Comparison of ENCODE assay signal across 24 cellular contexts in the genomic region with DNA sequence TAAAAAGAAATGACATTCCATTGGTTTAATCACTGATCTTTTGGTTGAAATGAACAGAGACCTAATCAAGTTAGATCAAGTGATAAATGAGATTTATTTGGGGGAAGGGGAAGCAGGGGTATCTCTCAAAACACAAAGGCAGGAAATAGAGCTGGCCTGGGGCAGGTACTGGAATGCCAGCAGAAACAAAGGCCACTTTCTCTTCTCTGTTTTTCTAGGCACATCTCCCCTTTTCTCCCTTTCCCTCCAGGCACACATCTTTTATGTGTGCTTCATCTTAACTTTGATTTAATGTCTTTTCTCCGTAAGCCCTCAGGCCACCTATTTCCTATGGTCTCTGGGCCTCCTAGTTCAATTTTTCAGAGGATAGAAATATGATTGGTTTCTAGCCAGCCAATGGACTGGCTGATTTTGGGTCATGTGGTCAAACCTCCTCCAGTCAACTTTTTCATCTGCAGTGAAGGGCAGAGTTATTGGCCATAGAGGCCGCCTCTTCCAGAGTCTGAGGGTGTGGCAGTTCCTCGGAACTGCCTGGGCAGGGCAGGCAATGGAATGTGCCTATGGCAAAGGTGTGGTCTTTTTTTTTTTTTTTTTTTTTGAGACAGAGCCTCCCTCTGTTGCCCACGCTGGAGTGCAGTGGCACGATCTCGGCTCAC. TPM values are rescaled to one million over a fixed set of nuclear protein-coding genes. Genes with fewer than 3 reads are reported as not detected.
DNase-seq lines count a peak whose midpoint lies in the region; ATAC-seq and TF ChIP-seq lines count a peak whose summit lies in the region.
"Had no signal": no experiment of that assay in that cellular context is flagged by ENCODE, and none has a peak within 500 bp of the region (broad histone marks: within the 10 kb centered on the region; RNA-seq: fewer than 3 reads in every experiment).

No MANE protein-coding gene starts in this region.

- TF ChIP-seq CTCF in foreskin keratinocyte (conservative IDR thresholded peaks at IDR 0.05): no peak
- TF ChIP-seq CTCF in colonic mucosa (IDR thresholded peaks at IDR 0.05): no peak
- TF ChIP-seq CTCF in stomach (IDR thresholded peaks at IDR 0.05): no peak

- intact Hi-C loops in colonic mucosa (cut with DNase I): no loop called here
- intact Hi-C loops in stomach (cut with DNase I; ENCODE audit: low total_unique reads): no loop called here

- TF ChIP-seq POLR2A in stomach (IDR thresholded peaks at IDR 0.05): no peak

- DNase-seq in A172 (ENCODE audit: low spot score): peak; percentile 49
- DNase-seq in HT-29 (ENCODE audit: low spot score): peak; percentile 10
- peak; percentile 95 for DNase-seq in SW480 (ENCODE audit: low spot score)
- DNase-seq in foreskin keratinocyte: peak; percentile 50 to 69
- no peak for DNase-seq in colonic mucosa
- DNase-seq in stomach: no peak
- DNase-seq: activated CD4-positive, alpha-beta T cell treated with anti-CD3 and anti-CD28 coated beads, Interleukin-2, amount 10 ng/mL, durations not matched to agents 24 days and 14 days; activated gamma-delta T cell; activated T-cell treated with anti-CD3 and anti-CD28 coated beads, Interleukin-2, amount 50 U/mL, for 24 hours; AML-193; caudate nucleus; CD4-positive, alpha-beta T cell; DMS153; HCEC 1CT; KG1; NCI-H1436 treated with DMSO at 0.1 percent for 48 hours; NCI-H2107; NCI-H446 treated with DMSO at 0.1 percent for 48 hours; NCI-H82; Right ventricle myocardium superior; stimulated activated naive CD8-positive, alpha-beta T cell treated with anti-CD3 and anti-CD28 coated beads, Interleukin-15, Interleukin-2, amounts not matched to agents 100 U/mL and 50 U/mL, for 24 hours had no signal

- ATAC-seq in foreskin keratinocyte (peak; percentile 41), GM19452 (IDR thresholded peaks at IDR 0.05; ENCODE audit: unreplicated experiment) (no peak), HG03095 (IDR thresholded peaks at IDR 0.05; ENCODE audit: unreplicated experiment) (no peak)
- ATAC-seq: stimulated activated naive CD8-positive, alpha-beta T cell treated with anti-CD3 and anti-CD28 coated beads, Interleukin-15, Interleukin-2, amounts not matched to agents 100 U/mL and 50 U/mL, for 24 hours had no signal

- H3K4me3 ChIP-seq in colonic mucosa (no peak overlapping the region), stomach (no peak overlapping the region)

- H3K36me3 ChIP-seq in colonic mucosa (no peaks in the 10 kb centered on the region), stomach (no peaks in the 10 kb centered on the region)

- 59 to 88% (median 70%) methylated on average over 6 of the region's 6 CpGs for WGBS in stomach, 5 donors

- H3K9ac ChIP-seq in colonic mucosa (ENCODE audit: low read depth in 2 of 2, low read length in 2 of 2): no peak overlapping the region

- H3K4me1 ChIP-seq in foreskin keratinocyte (peaks cover 12% of the 10 kb centered on the region), colonic mucosa (no peaks in the 10 kb centered on the region), stomach (no peaks in the 10 kb centered on the region)

- no peak for TF ChIP-seq EP300 in stomach (IDR thresholded peaks at IDR 0.05)

- H3K27ac ChIP-seq in foreskin keratinocyte: peak overlapping the region; percentile 27
- H3K27ac ChIP-seq in colonic mucosa: no peak overlapping the region
- H3K27ac ChIP-seq in stomach: no peak overlapping the region
- H3K27ac ChIP-seq: VCaP had no signal

- H3K27me3 ChIP-seq in foreskin keratinocyte (no peaks in the 10 kb centered on the region), colonic mucosa (no peaks in the 10 kb centered on the region), stomach (no peaks in the 10 kb centered on the region)

- H3K9me3 ChIP-seq in colonic mucosa: no peaks in the 10 kb centered on the region
- no peaks in the 10 kb centered on the region for H3K9me3 ChIP-seq in stomach

RNA-seq across cellular contexts. Expression of a gene that starts 58.9 kb away (rescaled TPM):
- total RNA-seq in A172 (2014; rRNA removed; shearing (Covaris generic)): 90.6 and 97.3 TPM in 2 replicates
- total RNA-seq in HT-29 (2014; rRNA removed; shearing (Covaris generic)): 73.6 and 81.5 TPM in 2 replicates
- total RNA-seq in foreskin keratinocyte: 42.4 and 46.4 TPM in 2 replicates
- polyA plus RNA-seq in foreskin keratinocyte: 37.8 and 45.6 TPM in 2 replicates
- 10 to 100 TPM; 44.0 to 48.4 TPM for total RNA-seq in colonic mucosa
- total RNA-seq in stomach: 10 to 100 TPM in 3 of 5 donors, 1 to 10 TPM in 2; 5.3 to 37.1 (median 35.8) TPM
- polyA plus RNA-seq in stomach: 10 to 100 TPM; 33.7 to 49.8 (median 39.8) TPM

Comparison
In these comparisons a context has a peak if more than half of its experiments do, and no peak if none do; other contexts are left out.
1. DNase-seq: peak in A172 (single experiment), HT-29 (single experiment), SW480 (single experiment) and foreskin keratinocyte (2 of 2); none in colonic mucosa (single experiment) and stomach (single experiment).